Comparison of ENCODE assay signal across 13 cellular contexts in the genomic region with DNA sequence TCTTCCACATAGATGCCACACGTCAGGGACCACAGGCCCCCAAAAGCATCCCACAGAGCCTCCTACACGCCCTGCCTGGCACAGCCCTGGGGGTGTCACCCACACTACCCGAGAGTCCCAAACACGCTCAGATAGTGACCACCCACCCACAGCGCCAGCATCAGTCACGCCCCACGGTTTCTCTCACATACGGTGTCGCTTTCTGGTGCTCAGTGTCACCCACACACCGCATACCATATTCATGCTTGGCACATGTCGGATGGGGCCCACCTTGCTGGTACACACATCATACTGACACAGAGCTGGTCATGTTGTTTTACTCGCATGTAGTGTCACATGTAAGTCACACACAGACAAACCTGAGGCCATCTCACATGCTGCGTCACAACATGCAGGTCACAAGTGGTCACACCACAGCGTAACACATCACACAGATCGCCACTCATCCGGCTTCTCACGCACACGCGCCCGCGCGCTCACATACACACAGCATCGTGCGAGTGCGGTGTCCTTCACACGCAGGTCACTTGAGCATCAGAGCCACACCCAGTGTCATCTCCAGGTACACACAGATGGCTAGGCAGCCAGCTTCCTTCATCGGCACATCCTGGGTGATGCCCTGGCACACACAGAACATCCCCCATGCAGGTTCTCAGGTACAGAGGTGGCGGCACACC. TPM values are rescaled to one million over a fixed set of nuclear protein-coding genes. Genes with fewer than 3 reads are reported as not detected.
DNase-seq lines count a peak whose midpoint lies in the region; ATAC-seq and TF ChIP-seq lines count a peak whose summit lies in the region.
"Had no signal": no experiment of that assay in that cellular context is flagged by ENCODE, and none has a peak within 500 bp of the region (broad histone marks: within the 10 kb centered on the region; RNA-seq: fewer than 3 reads in every experiment).

No MANE protein-coding gene starts in this region.

- no peak for TF ChIP-seq CTCF in Peyer's patch (IDR thresholded peaks at IDR 0.05)
- no peak for TF ChIP-seq CTCF in type B pancreatic cell (conservative IDR thresholded peaks at IDR 0.05)
- no peak for TF ChIP-seq CTCF in A673 (conservative IDR thresholded peaks at IDR 0.05; ENCODE audit: low read depth, low read length)

- no peaks in the 10 kb centered on the region for H3K27me3 ChIP-seq in Peyer's patch
- H3K27me3 ChIP-seq in A673 (replicated peaks; ENCODE audit: insufficient read depth, low read depth, low read length, poor library complexity): no peaks in the 10 kb centered on the region

- peaks cover 13 to 18% of the 10 kb centered on the region in 2 donors for H3K4me1 Mint-ChIP-seq in effector memory CD8-positive, alpha-beta T cell (ENCODE audit: low read depth in 2 of 2)
- peaks cover 10 to 17% of the 10 kb centered on the region in 2 donors for H3K4me1 Mint-ChIP-seq in natural killer cell treated with Interleukin-12 subunit alpha and Interleukin-12 subunit beta and Interleukin-15 and Interleukin-18, amount 100 ng/mL, for 72 hours (ENCODE audit: low read depth in 2 of 2)
- peaks cover 44% of the 10 kb centered on the region for H3K4me1 Mint-ChIP-seq in type B pancreatic cell (ENCODE audit: unreplicated experiment)

- no peaks in the 10 kb centered on the region for H3K9me3 ChIP-seq in Peyer's patch
- no peaks in the 10 kb centered on the region for H3K9me3 ChIP-seq in A673 (ENCODE audit: low read depth, low read length, poor library complexity, severe bottlenecking)

- H3K4me1 ChIP-seq in Peyer's patch (peaks cover 0 to 60% (median 8%) of the 10 kb centered on the region in 4 donors), A673 (ENCODE audit: insufficient read depth, low read length, poor library complexity, severe bottlenecking) (peaks cover 64% of the 10 kb centered on the region)

- H3K27ac ChIP-seq in Peyer's patch: peak overlapping the region; percentile 27 to 98 (median 56)
- no peak overlapping the region for H3K27ac ChIP-seq in A673 (ENCODE audit: low read depth, low read length, poor library complexity, severe bottlenecking)
- H3K27ac ChIP-seq: PC-9 had no signal

- ATAC-seq in effector memory CD8-positive, alpha-beta T cell (replicated peaks): peak; percentile 6
- ATAC-seq in natural killer cell treated with Interleukin-12 subunit alpha and Interleukin-12 subunit beta and Interleukin-15 and Interleukin-18, amount 100 ng/mL, for 72 hours: no peak
- ATAC-seq: esophagus mucosa; stimulated activated naive CD8-positive, alpha-beta T cell treated with anti-CD3 and anti-CD28 coated beads, Interleukin-15, Interleukin-2, amounts not matched to agents 100 U/mL and 50 U/mL, for 24 hours had no signal

- H3K36me3 ChIP-seq in Peyer's patch (no peaks in the 10 kb centered on the region), A673 (ENCODE audit: insufficient read depth, low read length, poor library complexity, severe bottlenecking) (no peaks in the 10 kb centered on the region)

- no peak for TF ChIP-seq POLR2A in Peyer's patch (IDR thresholded peaks at IDR 0.05)

- DNase-seq in Peyer's patch (peak in 1 of 3 donors; percentile 46), type B pancreatic cell (ENCODE audit: extremely low spot score, unreplicated experiment) (no peak), A673 (ENCODE audit: low spot score) (no peak), NCI-H1105 treated with DMSO at 0.1 percent for 48 hours (lab: John Stamatoyannopoulos, UW) (no peak), hepatic stellate cell (ENCODE audit: low spot score) (no peak)
- peak in 1 of 3 experiments; percentile 15 for DNase-seq in effector memory CD8-positive, alpha-beta T cell
- DNase-seq in natural killer cell treated with Interleukin-12 subunit alpha and Interleukin-12 subunit beta and Interleukin-15 and Interleukin-18, amount 100 ng/mL, for 72 hours (ENCODE audit: low spot score): no peak
- DNase-seq: activated CD4-positive, alpha-beta T cell treated with anti-CD3 and anti-CD28 coated beads, Interleukin-2, amount 50 U/mL, for 4 hours; NCI-H1092 treated with DMSO at 0.1 percent for 48 hours; PC-9; stimulated activated naive CD8-positive, alpha-beta T cell treated with anti-CD3 and anti-CD28 coated beads, Interleukin-15, Interleukin-2, amounts not matched to agents 100 U/mL and 50 U/mL, for 24 hours had no signal

- intact Hi-C loops in A673 (cut with micrococcal nuclease; ENCODE audit: unreplicated experiment): no loop called here

- peak overlapping the region in 1 of 2 donors; percentile 3 for H3K27ac Mint-ChIP-seq in effector memory CD8-positive, alpha-beta T cell
- peak overlapping the region in 1 of 2 donors; percentile 17 for H3K27ac Mint-ChIP-seq in natural killer cell treated with Interleukin-12 subunit alpha and Interleukin-12 subunit beta and Interleukin-15 and Interleukin-18, amount 100 ng/mL, for 72 hours
- H3K27ac Mint-ChIP-seq in type B pancreatic cell: peak overlapping the region; percentile 86

- H3K27me3 Mint-ChIP-seq in effector memory CD8-positive, alpha-beta T cell: peaks cover under 1 to 4% of the 10 kb centered on the region in 2 donors
- peaks cover 6 to 23% of the 10 kb centered on the region in 2 donors for H3K27me3 Mint-ChIP-seq in natural killer cell treated with Interleukin-12 subunit alpha and Interleukin-12 subunit beta and Interleukin-15 and Interleukin-18, amount 100 ng/mL, for 72 hours
- peaks cover under 1% of the 10 kb centered on the region for H3K27me3 Mint-ChIP-seq in type B pancreatic cell

- no peak overlapping the region for H3K4me3 ChIP-seq in Peyer's patch
- no peak overlapping the region for H3K4me3 ChIP-seq in A673 (ENCODE audit: low read depth, low read length, poor library complexity, severe bottlenecking)
- H3K4me3 ChIP-seq: PC-9 had no signal

- POLR2A ChIA-PET in A673 (lab: Charles Lee; ENCODE audit: low non-redundant PET): no interaction called here

- H3K9me3 Mint-ChIP-seq in effector memory CD8-positive, alpha-beta T cell: no peaks in the 10 kb centered on the region
- no peaks in the 10 kb centered on the region for H3K9me3 Mint-ChIP-seq in natural killer cell treated with Interleukin-12 subunit alpha and Interleukin-12 subunit beta and Interleukin-15 and Interleukin-18, amount 100 ng/mL, for 72 hours
- no peaks in the 10 kb centered on the region for H3K9me3 Mint-ChIP-seq in type B pancreatic cell

- no TSS peak for BruUV-seq in A673 (replicated peaks; lab: Mats Ljungman, UMichigan)

- CTCF ChIA-PET in A673 (lab: Charles Lee): no interaction called here

- H3K36me3 Mint-ChIP-seq in effector memory CD8-positive, alpha-beta T cell (ENCODE audit: insufficient read depth): no peaks in the 10 kb centered on the region
- no peaks in the 10 kb centered on the region for H3K36me3 Mint-ChIP-seq in natural killer cell treated with Interleukin-12 subunit alpha and Interleukin-12 subunit beta and Interleukin-15 and Interleukin-18, amount 100 ng/mL, for 72 hours
- no peaks in the 10 kb centered on the region for H3K36me3 Mint-ChIP-seq in type B pancreatic cell

- H3K4me3 Mint-ChIP-seq in effector memory CD8-positive, alpha-beta T cell: no peak overlapping the region
- H3K4me3 Mint-ChIP-seq in natural killer cell treated with Interleukin-12 subunit alpha and Interleukin-12 subunit beta and Interleukin-15 and Interleukin-18, amount 100 ng/mL, for 72 hours: peak overlapping the region; percentile 1
- H3K4me3 Mint-ChIP-seq in type B pancreatic cell: peak overlapping the region; percentile 83

RNA-seq across cellular contexts. Expression of gene TEAD3, which starts 3.4 kb away (rescaled TPM):
- 10 to 100 TPM; 10.7 to 32.9 (median 27.4) TPM for total RNA-seq in Peyer's patch
- total RNA-seq in natural killer cell treated with Interleukin-12 subunit alpha and Interleukin-12 subunit beta and Interleukin-15 and Interleukin-18, amount 100 ng/mL, for 72 hours: under 1 TPM; 0.24 to 0.25 TPM
- 49.8 and 109 TPM in 2 replicates for total RNA-seq in type B pancreatic cell (ENCODE audit: low replicate concordance)
- 10.3 and 17.0 TPM in 2 replicates for total RNA-seq in A673 (2021)

RNA-seq across cellular contexts. Expression of gene TULP1, which starts 19.3 kb away (rescaled TPM):
- total RNA-seq in Peyer's patch (not detected), type B pancreatic cell (ENCODE audit: low replicate concordance) (0.14 TPM in 1 of 2 replicates, not detected in the other), A673 (2021) (0.66 TPM in 1 of 2 replicates, not detected in the other)
- total RNA-seq in natural killer cell treated with Interleukin-12 subunit alpha and Interleukin-12 subunit beta and Interleukin-15 and Interleukin-18, amount 100 ng/mL, for 72 hours: not detected
- total RNA-seq: esophagus mucosa; PC-9; T-helper 1 cell treated with Interleukin-12 subunit alpha and Interleukin-12 subunit beta and Interleukin-4 antibody, amounts not matched to agents 30 ng/mL and 1 ng/mL, for 36 hours had no signal

RNA-seq across cellular contexts. Expression of gene RPL10A, which starts 25.2 kb away (rescaled TPM):
- 1,000 to 10,000 TPM in 1 of 4 donors, 100 to 1,000 TPM in 3; 347 to 1,065 (median 530) TPM for total RNA-seq in Peyer's patch
- total RNA-seq in natural killer cell treated with Interleukin-12 subunit alpha and Interleukin-12 subunit beta and Interleukin-15 and Interleukin-18, amount 100 ng/mL, for 72 hours: 1,000 to 10,000 TPM in 1 of 2 donors, 100 to 1,000 TPM in 1; 874 to 1,110 TPM
- total RNA-seq in type B pancreatic cell (ENCODE audit: low replicate concordance): 1,788 and 1,808 TPM in 2 replicates
- 1,064 and 1,085 TPM in 2 replicates for total RNA-seq in A673 (2021)

RNA-seq across cellular contexts. Expression of gene FANCE, which starts 41.3 kb away (rescaled TPM):
- total RNA-seq in Peyer's patch (1 to 10 TPM; 1.8 to 7.4 (median 4.2) TPM), type B pancreatic cell (ENCODE audit: low replicate concordance) (11.6 and 12.8 TPM in 2 replicates), A673 (2021) (19.2 and 23.4 TPM in 2 replicates)
- 10 to 100 TPM; 10.4 to 27.3 TPM for total RNA-seq in natural killer cell treated with Interleukin-12 subunit alpha and Interleukin-12 subunit beta and Interleukin-15 and Interleukin-18, amount 100 ng/mL, for 72 hours

Comparison
In these comparisons a context has a peak if more than half of its experiments do, and no peak if none do; other contexts are left out.
1. H3K4me3 Mint-ChIP-seq: peak in natural killer cell treated with Interleukin-12 subunit alpha and Interleukin-12 subunit beta and Interleukin-15 and Interleukin-18, amount 100 ng/mL, for 72 hours (single experiment) and type B pancreatic cell (single experiment); none in effector memory CD8-positive, alpha-beta T cell (0 of 2).